In genomic region chr20:54477134-54477533, GRCh38 we compare ENCODE assay signal across 14 cellular contexts.
DNase-seq lines count a peak whose midpoint lies in the region; TF ChIP-seq lines count a peak whose summit lies in the region.
"Had no signal": no experiment of that assay in that cellular context is flagged by ENCODE, and none has a peak within 500 bp of the region (broad histone marks: within the 10 kb centered on the region; RNA-seq: fewer than 3 reads in every experiment).

No MANE protein-coding gene starts in this region.

- no peaks in the 10 kb centered on the region for H3K36me3 Mint-ChIP-seq in T-helper 1 cell treated with Interleukin-12 subunit alpha and Interleukin-12 subunit beta and Interleukin-4 antibody, amounts not matched to agents 30 μg/mL and 1 μg/mL, for 36 hours (ENCODE audit: low read depth)
- H3K36me3 Mint-ChIP-seq: stimulated activated naive B cell treated with anti-CD40 and anti-IgM and Interleukin-4, amounts not matched to agents 10 μg/mL and 1 μg/mL and 100 μg/mL, for 72 hours had no signal

- H3K4me1 ChIP-seq in iPS-15b (ENCODE audit: control insufficient read depth, insufficient read depth, low read length) (peaks cover 3% of the 10 kb centered on the region), HAP-1 (no peaks in the 10 kb centered on the region)

- H3K4me1 Mint-ChIP-seq in T-helper 1 cell treated with Interleukin-12 subunit alpha and Interleukin-12 subunit beta and Interleukin-4 antibody, amounts not matched to agents 30 μg/mL and 1 μg/mL, for 36 hours (ENCODE audit: low read depth), result peaks cover 23% of the 10 kb centered on the region
- H3K4me1 Mint-ChIP-seq: immature natural killer cell had no signal

- H3K36me3 ChIP-seq in iPS-15b (ENCODE audit: control insufficient read depth, insufficient read depth, low read length) (no peaks in the 10 kb centered on the region), HAP-1 (replicated peaks) (no peaks in the 10 kb centered on the region)
- H3K36me3 ChIP-seq: SJSA1 had no signal

- in situ Hi-C loops in astrocyte of the cerebellum (cut with HindIII; ENCODE audit: low sequenced_read_pairs), result no loop called here
- in situ Hi-C loops in HAP-1 (cut with MboI; ENCODE audit: low sequenced_read_pairs), result no loop called here

- H3K4me3 ChIP-seq in astrocyte of the cerebellum (ENCODE audit: low read depth, low read length) (peak overlapping the region; percentile 94), iPS-15b (ENCODE audit: low read depth, low read length) (peak overlapping the region; percentile 88), skeletal muscle cell (ENCODE audit: low read depth, low read length) (peak overlapping the region; percentile 65), HAP-1 (no peak overlapping the region)
- H3K4me3 ChIP-seq: SJSA1 had no signal

- H3K27me3 ChIP-seq in iPS-15b (ENCODE audit: control insufficient read depth, insufficient read depth, low read length) (peaks cover 26% of the 10 kb centered on the region), HAP-1 (ENCODE audit: low read depth) (peaks cover 39% of the 10 kb centered on the region)

- DNase-seq in T-helper 1 cell, result no peak
- DNase-seq in astrocyte of the cerebellum (ENCODE audit: low read depth), result peak; percentile 74
- no peak for DNase-seq in skeletal muscle cell (ENCODE audit: low read depth)
- no peak for DNase-seq in NCI-H1930 (lab: John Stamatoyannopoulos, UW)
- DNase-seq in HAP-1 (ENCODE audit: low spot score in 2 of 2), result no peak
- DNase-seq in COLO668 (lab: John Stamatoyannopoulos, UW; ENCODE audit: unreplicated experiment), result no peak
- DNase-seq: 8988T; activated naive CD4-positive, alpha-beta T cell treated with anti-CD3 and anti-CD28 coated beads, Interleukin-2, amount 50 U/mL, for 16 hours; immature natural killer cell; NCI-H226; stimulated activated naive B cell treated with anti-CD40 and anti-IgM and Interleukin-4, amounts not matched to agents 10 μg/mL and 1 μg/mL and 100 μg/mL, for 72 hours had no signal

- no peaks in the 10 kb centered on the region for H3K9me3 ChIP-seq in iPS-15b (ENCODE audit: control insufficient read depth, insufficient read depth, low read length)
- no peaks in the 10 kb centered on the region for H3K9me3 ChIP-seq in HAP-1
- H3K9me3 ChIP-seq: SJSA1 had no signal

- TF ChIP-seq CTCF in astrocyte of the cerebellum (IDR thresholded peaks at IDR 0.05; ENCODE audit: low read depth, low read length, missing control alignments), result no peak

- peak overlapping the region; percentile 70 for H3K4me3 Mint-ChIP-seq in T-helper 1 cell treated with Interleukin-12 subunit alpha and Interleukin-12 subunit beta and Interleukin-4 antibody, amounts not matched to agents 30 μg/mL and 1 μg/mL, for 36 hours
- H3K4me3 Mint-ChIP-seq: immature natural killer cell; stimulated activated naive B cell treated with anti-CD40 and anti-IgM and Interleukin-4, amounts not matched to agents 10 μg/mL and 1 μg/mL and 100 μg/mL, for 72 hours had no signal

- no peak overlapping the region for H3K9ac ChIP-seq in iPS-15b (ENCODE audit: low read depth, low read length)

- no peaks in the 10 kb centered on the region for H3K9me3 Mint-ChIP-seq in T-helper 1 cell treated with Interleukin-12 subunit alpha and Interleukin-12 subunit beta and Interleukin-4 antibody, amounts not matched to agents 30 μg/mL and 1 μg/mL, for 36 hours
- H3K9me3 Mint-ChIP-seq: stimulated activated naive B cell treated with anti-CD40 and anti-IgM and Interleukin-4, amounts not matched to agents 10 μg/mL and 1 μg/mL and 100 μg/mL, for 72 hours had no signal

- peaks cover 40% of the 10 kb centered on the region for H3K27me3 Mint-ChIP-seq in T-helper 1 cell treated with Interleukin-12 subunit alpha and Interleukin-12 subunit beta and Interleukin-4 antibody, amounts not matched to agents 30 μg/mL and 1 μg/mL, for 36 hours (ENCODE audit: low read depth)

- H3K27ac Mint-ChIP-seq in T-helper 1 cell treated with Interleukin-12 subunit alpha and Interleukin-12 subunit beta and Interleukin-4 antibody, amounts not matched to agents 30 μg/mL and 1 μg/mL, for 36 hours, result no peak overlapping the region
- H3K27ac Mint-ChIP-seq: immature natural killer cell; stimulated activated naive B cell treated with anti-CD40 and anti-IgM and Interleukin-4, amounts not matched to agents 10 μg/mL and 1 μg/mL and 100 μg/mL, for 72 hours had no signal
